In the genomic region with DNA sequence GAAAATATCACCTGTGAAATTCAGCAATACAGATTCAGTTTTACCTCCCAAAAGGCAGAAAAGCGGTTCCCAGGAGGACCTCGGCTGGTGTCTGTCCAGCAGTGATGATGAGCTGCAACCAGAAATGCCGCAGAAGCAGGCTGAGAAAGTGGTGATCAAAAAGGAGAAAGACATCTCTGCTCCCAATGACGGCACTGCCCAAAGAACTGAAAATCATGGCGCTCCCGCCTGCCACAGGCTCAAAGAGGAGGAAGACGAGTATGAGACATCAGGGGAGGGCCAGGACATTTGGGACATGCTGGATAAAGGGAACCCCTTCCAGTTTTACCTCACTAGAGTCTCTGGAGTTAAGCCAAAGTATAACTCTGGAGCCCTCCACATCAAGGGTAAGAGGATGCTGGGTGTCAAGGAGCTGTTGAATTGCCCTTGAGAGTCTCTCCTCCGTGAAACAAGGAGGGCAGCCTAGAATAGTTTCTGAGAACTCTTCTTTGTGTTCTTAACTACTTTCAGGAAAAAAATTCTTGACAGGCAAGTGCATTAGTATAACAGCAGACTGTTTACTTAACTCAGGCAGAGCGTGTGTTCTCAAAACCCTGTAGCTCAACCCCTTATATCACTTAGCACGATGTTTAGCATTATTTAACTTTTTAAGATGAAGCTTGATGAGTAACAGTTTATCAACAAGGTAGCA, we compare ENCODE assay signal across 20 cellular contexts.
"Had no signal": no experiment of that assay in that cellular context is flagged by ENCODE, and none has a peak within 500 bp of the region (broad histone marks: within the 10 kb centered on the region; RNA-seq: fewer than 3 reads in every experiment).

No MANE protein-coding gene starts in this region.

- H3K27ac Mint-ChIP-seq: natural killer cell, progenitor cell of endocrine pancreas had no signal

- DNase-seq: effector memory CD4-positive, alpha-beta T cell; gastrocnemius medialis; heart right ventricle; hypothalamus; kidney glomerular epithelial cell; natural killer cell; occipital lobe; pancreas; right cardiac atrium; small intestine; stimulated activated CD4-positive, alpha-beta T cell treated with anti-CD3 and anti-CD28 coated beads, Interleukin-12 subunit alpha, Interleukin-12 subunit beta, amount 100 ng/mL, for 4 hours; stimulated activated naive CD4-positive, alpha-beta T cell; stomach; substantia nigra; trophoblast cell; uterus had no signal

- H3K4me3 Mint-ChIP-seq: natural killer cell had no signal

- H3K36me3 ChIP-seq: uterus had no signal

- H3K27ac ChIP-seq: epithelial cell of prostate, esophagus muscularis mucosa, gastrocnemius medialis, heart right ventricle, pancreas, stomach, thoracic aorta, uterus had no signal

- ATAC-seq: gastrocnemius medialis, heart right ventricle, natural killer cell, pancreas, right cardiac atrium had no signal

- H3K9me3 ChIP-seq: esophagus muscularis mucosa, gastrocnemius medialis, heart right ventricle, pancreas, stomach, thoracic aorta, uterus had no signal

- H3K27me3 Mint-ChIP-seq: progenitor cell of endocrine pancreas had no signal

- H3K4me3 ChIP-seq: esophagus muscularis mucosa, gastrocnemius medialis, heart right ventricle, pancreas, stomach, thoracic aorta, uterus had no signal

- H3K9me3 Mint-ChIP-seq: natural killer cell had no signal

- H3K27me3 ChIP-seq: esophagus muscularis mucosa, gastrocnemius medialis, heart right ventricle, pancreas, stomach, uterus had no signal

- H3K4me1 ChIP-seq: gastrocnemius medialis, pancreas, uterus had no signal
